ENCODE assay signal across 19 cellular contexts in genomic region chr10:132975976-132976682, GRCh38. TPM values are rescaled to one million over a fixed set of nuclear protein-coding genes. Genes with fewer than 3 reads are reported as not detected.
A peak's percentile ranks its signal among the peaks of the same experiment; 100 is the strongest.
DNase-seq lines count a peak whose midpoint lies in the region; ATAC-seq, FAIRE-seq and TF ChIP-seq lines count a peak whose summit lies in the region.
"Had no signal": no experiment of that assay in that cellular context is flagged by ENCODE, and none has a peak within 500 bp of the region (broad histone marks: within the 10 kb centered on the region; RNA-seq: fewer than 3 reads in every experiment).

No MANE protein-coding gene starts in this region.

- peaks cover 0 to 55% (median 13%) of the 10 kb centered on the region in 11 experiments; a peak in 12 of 22 replicates for H4K20me1 ChIP-seq in BLaER1 treated with 17β-estradiol and CSF1 and Interleukin-3, amounts not matched to agents 10 nM and 100 nM
- H4K20me1 ChIP-seq in astrocyte (ENCODE audit: insufficient read depth, low read length) (no peaks in the 10 kb centered on the region), HepG2 (ENCODE audit: insufficient read depth, low read length) (0 out of 2 replicates have a peak, but pooled peaks cover 5% of the 10 kb centered on the region)

- no peaks in the 10 kb centered on the region for H3K36me3 Mint-ChIP-seq in astrocyte (ENCODE audit: low read depth, unreplicated experiment)
- H3K36me3 Mint-ChIP-seq: CD8-positive, alpha-beta T cell had no signal

- intact Hi-C loops in HepG2 (cut with micrococcal nuclease; ENCODE audit: unreplicated experiment) (no loop called here), sigmoid colon (cut with DNase I) (no loop called here)

- no peaks in the 10 kb centered on the region for H3K79me2 ChIP-seq in astrocyte (ENCODE audit: insufficient read depth, low read length)
- no peaks in the 10 kb centered on the region for H3K79me2 ChIP-seq in HepG2 (ENCODE audit: insufficient read depth, low read length)

- H3K4me1 Mint-ChIP-seq in astrocyte (ENCODE audit: low read depth, unreplicated experiment) = peaks cover 3% of the 10 kb centered on the region
- H3K4me1 Mint-ChIP-seq: B cell had no signal

- peak; percentile 29 for FAIRE-seq in astrocyte (lab: Jason Lieb, UNC)
- FAIRE-seq in HepG2 (lab: Jason Lieb, UNC) = no peak
- FAIRE-seq: D721Med, K562 had no signal

- no peak for TF ChIP-seq RAD21 in HepG2 (CRISPR knock-in tag; IDR thresholded peaks at IDR 0.05)

- H2AFZ ChIP-seq in astrocyte (ENCODE audit: low read depth, low read length) (no peak overlapping the region), HepG2 (ENCODE audit: low read length) (no peak overlapping the region)

- H3K36me3 ChIP-seq in BLaER1 treated with 17β-estradiol and CSF1 and Interleukin-3, amounts not matched to agents 10 nM and 100 nM = no peaks in the 10 kb centered on the region
- no peaks in the 10 kb centered on the region for H3K36me3 ChIP-seq in astrocyte (ENCODE audit: insufficient read depth, low read length)
- no peaks in the 10 kb centered on the region for H3K36me3 ChIP-seq in HepG2 (replicated peaks in 1 of 2; ENCODE audit: control insufficient read depth in 1 of 2, insufficient read depth in 2 of 2, low read length in 2 of 2)
- H3K36me3 ChIP-seq in sigmoid colon = no peaks in the 10 kb centered on the region
- H3K36me3 ChIP-seq: HAP-1 had no signal

- peaks cover 21 to 46% (median 43%) of the 10 kb centered on the region in 10 experiments for H3K4me1 ChIP-seq in BLaER1 treated with 17β-estradiol and CSF1 and Interleukin-3, amounts not matched to agents 10 nM and 100 nM
- no peaks in the 10 kb centered on the region for H3K4me1 ChIP-seq in astrocyte (ENCODE audit: insufficient read depth, low read length)
- no peaks in the 10 kb centered on the region for H3K4me1 ChIP-seq in HepG2 (ENCODE audit: insufficient read depth, low read length)
- no peaks in the 10 kb centered on the region for H3K4me1 ChIP-seq in sigmoid colon
- H3K4me1 ChIP-seq: HAP-1 had no signal

- no TSS peak for BruUV-seq in HepG2 (replicated peaks; lab: Mats Ljungman, UMichigan)

- H3K4me3 ChIP-seq in BLaER1 treated with 17β-estradiol and CSF1 and Interleukin-3, amounts not matched to agents 10 nM and 100 nM = peak overlapping the region in 1 of 10 experiments; percentile 30; a peak in 1 of 20 replicates
- no peak overlapping the region for H3K4me3 ChIP-seq in astrocyte (ENCODE audit: insufficient read depth, low read depth, low read length)
- H3K4me3 ChIP-seq in HepG2 (replicated peaks in 1 of 3; ENCODE audit: insufficient read depth in 1 of 3, low read depth in 2 of 3, low read length in 3 of 3) = no peak overlapping the region
- H3K4me3 ChIP-seq in sigmoid colon = no peak overlapping the region
- H3K4me3 ChIP-seq: HAP-1, K562 had no signal

- H3K27ac ChIP-seq in BLaER1 treated with 17β-estradiol and CSF1 and Interleukin-3, amounts not matched to agents 10 nM and 100 nM = no peak overlapping the region
- H3K27ac ChIP-seq in astrocyte (ENCODE audit: low read depth, low read length) = no peak overlapping the region
- H3K27ac ChIP-seq in HepG2 (ENCODE audit: extremely low read length, insufficient read depth, low read length) = no peak overlapping the region
- no peak overlapping the region for H3K27ac ChIP-seq in sigmoid colon

- H3K4me3 Mint-ChIP-seq in astrocyte (ENCODE audit: unreplicated experiment) = no peak overlapping the region
- H3K4me3 Mint-ChIP-seq: B cell; CD8-positive, alpha-beta T cell had no signal

- DNase-seq in astrocyte (ENCODE audit: low read depth) = no peak
- DNase-seq in HepG2 (ENCODE audit: low spot score) = no peak
- peak; percentile 49 for DNase-seq in sigmoid colon
- no peak for DNase-seq in NCI-H748 treated with DMSO at 0.1 percent for 48 hours (lab: John Stamatoyannopoulos, UW)
- DNase-seq: ACHN; CD8-positive, alpha-beta T cell; DMS79 treated with DMSO at 0.1 percent for 48 hours; MV-4-11; NCI-H1417; NCI-H187 treated with DMSO at 0.1 percent for 48 hours; NCI-H345; NCI-H526 had no signal

- H3K4me2 ChIP-seq in BLaER1 treated with 17β-estradiol and CSF1 and Interleukin-3, amounts not matched to agents 10 nM and 100 nM = peak overlapping the region; percentile 48 to 90 (median 84)
- H3K4me2 ChIP-seq in astrocyte (ENCODE audit: low read length) = no peak overlapping the region
- no peak overlapping the region for H3K4me2 ChIP-seq in HepG2 (ENCODE audit: low read depth, low read length)

- CTCF ChIA-PET in HepG2 (lab: Yijun Ruan, JAX; ENCODE audit: low intra/inter-chr PET ratio, low total read pairs) = no interaction called here

- in situ Hi-C loops in HepG2 (cut with HindIII; ENCODE audit: extremely low pct_ligation_motif_present, low pct_unique_long_range_greater_than_20kb) = no loop called here

- H3K27ac Mint-ChIP-seq in astrocyte (ENCODE audit: unreplicated experiment) = no peak overlapping the region
- H3K27ac Mint-ChIP-seq: B cell; CD8-positive, alpha-beta T cell had no signal

- peak overlapping the region in 2 of 11 experiments; percentile 30 to 39; a peak in 1 of 22 replicates for H3K9ac ChIP-seq in BLaER1 treated with 17β-estradiol and CSF1 and Interleukin-3, amounts not matched to agents 10 nM and 100 nM
- H3K9ac ChIP-seq in astrocyte (ENCODE audit: low read length) (no peak overlapping the region), HepG2 (ENCODE audit: insufficient read depth, low read depth, low read length) (no peak overlapping the region)

- peaks cover 73% of the 10 kb centered on the region for H3K27me3 Mint-ChIP-seq in astrocyte (ENCODE audit: low read depth, unreplicated experiment)

- POLR2A ChIA-PET in HepG2 (lab: Yijun Ruan, JAX) = no interaction called here

- ATAC-seq in HepG2 (no peak), GM18861 (IDR thresholded peaks at IDR 0.05; ENCODE audit: unreplicated experiment) (no peak), GM18502 (IDR thresholded peaks at IDR 0.05; ENCODE audit: poor library complexity, unreplicated experiment) (no peak)
- ATAC-seq: CD8-positive, alpha-beta T cell; K562 had no signal

- TF ChIP-seq POLR2A in HepG2 (IDR thresholded peaks at IDR 0.05; ENCODE audit: insufficient read depth in 1 of 2, low read depth in 2 of 2, low read length in 2 of 2) = no peak
- TF ChIP-seq POLR2A in sigmoid colon (IDR thresholded peaks at IDR 0.05) = no peak

- TF ChIP-seq CTCF in astrocyte (IDR thresholded peaks at IDR 0.05; ENCODE audit: insufficient read depth, low read depth, low read length) (no peak), HepG2 (CRISPR knock-in tag; IDR thresholded peaks at IDR 0.05) (no peak), sigmoid colon (IDR thresholded peaks at IDR 0.05) (no peak)

- no peaks in the 10 kb centered on the region for H3K9me3 Mint-ChIP-seq in astrocyte (ENCODE audit: unreplicated experiment)
- H3K9me3 Mint-ChIP-seq: CD8-positive, alpha-beta T cell had no signal

- H3K9me3 ChIP-seq in BLaER1 treated with 17β-estradiol and CSF1 and Interleukin-3, amounts not matched to agents 10 nM and 100 nM (replicated peaks in 1 of 11) = peaks cover 0 to under 1% (median 0%) of the 10 kb centered on the region in 11 experiments; a peak in 4 of 22 replicates
- no peaks in the 10 kb centered on the region for H3K9me3 ChIP-seq in astrocyte (ENCODE audit: insufficient read depth, low read depth, low read length)
- no peaks in the 10 kb centered on the region for H3K9me3 ChIP-seq in HepG2 (ENCODE audit: low read length)
- no peaks in the 10 kb centered on the region for H3K9me3 ChIP-seq in sigmoid colon
- H3K9me3 ChIP-seq: HAP-1 had no signal

- WGBS in HepG2 (ENCODE audit: low lambda C conversion rate) = 9% methylated on average over 17 of the region's 22 CpGs
- 69 to 79% methylated on average over 22 of the region's 22 CpGs for WGBS in sigmoid colon, 2 donors

- no peak for TF ChIP-seq EP300 in HepG2 (IDR thresholded peaks at IDR 0.05; ENCODE audit: low read depth in 2 of 2, low read length in 2 of 2)
- no peak for TF ChIP-seq EP300 in HepG2 (CRISPR knock-in tag; IDR thresholded peaks at IDR 0.05; ENCODE audit: borderline replicate concordance)
- TF ChIP-seq EP300 in sigmoid colon (IDR thresholded peaks at IDR 0.05) = no peak

- H3K27me3 ChIP-seq in BLaER1 treated with 17β-estradiol and CSF1 and Interleukin-3, amounts not matched to agents 10 nM and 100 nM = peaks cover 8 to 51% (median 36%) of the 10 kb centered on the region in 11 experiments; a peak in 20 of 22 replicates
- no peaks in the 10 kb centered on the region for H3K27me3 ChIP-seq in astrocyte (ENCODE audit: insufficient read depth, low read length)
- peaks cover 35 to 83% of the 10 kb centered on the region in 2 experiments for H3K27me3 ChIP-seq in HepG2 (ENCODE audit: control insufficient read depth in 1 of 2, insufficient read depth in 2 of 2, low read length in 2 of 2)
- peaks cover 3 to 53% (median 31%) of the 10 kb centered on the region in 3 donors for H3K27me3 ChIP-seq in sigmoid colon

TF ChIP-seq in HepG2, 621 proteins besides CTCF, POLR2A, EP300 and RAD21 (continues in another document):
- TF ChIP-seq ZNF678 (CRISPR knock-in tag; IDR thresholded peaks at IDR 0.05) = no peak

RNA-seq across cellular contexts. Expression of gene CFAP46, which starts 33.8 kb away (rescaled TPM):
- total RNA-seq in astrocyte = 1.3 and 1.5 TPM in 2 replicates
- 0.74 and 0.84 TPM in 2 replicates for total RNA-seq in HepG2 (2016; rRNA removed; fragmentation: Illumina TruSeq; extraction: Trizol)
- total RNA-seq in HepG2 (2016; cell fraction: cytosol; rRNA removed; fragmentation: Illumina TruSeq; extraction: Trizol; ENCODE audit: low read depth) = not detected in 2 replicates
- total RNA-seq in HepG2 (2016; cell fraction: insoluble cytoplasmic fraction; rRNA removed; fragmentation: Illumina TruSeq; extraction: Trizol) = 0.87 and 1.1 TPM in 2 replicates
- total RNA-seq in HepG2 (2016; cell fraction: membrane; rRNA removed; fragmentation: Illumina TruSeq; extraction: Trizol) = 0.21 and 0.34 TPM in 2 replicates
- 0.53 and 1.3 TPM in 2 replicates for total RNA-seq in HepG2 (2016; cell fraction: nucleus; rRNA removed; fragmentation: Illumina TruSeq; extraction: Trizol)
- polyA plus RNA-seq in HepG2 (2011; rRNA removed) = 0.10 and 0.24 TPM in 2 replicates
- 0.13 and 0.19 TPM in 2 replicates for polyA plus RNA-seq in HepG2 (2011; cell fraction: cytosol; rRNA removed)
- polyA plus RNA-seq in HepG2 (2011; cell fraction: nucleus; rRNA removed) = 0.05 and 0.27 TPM in 2 replicates
- polyA plus RNA-seq in HepG2 (2012) = 0.12 and 0.16 TPM in 2 replicates
- 0.18 and 0.26 TPM in 2 replicates for polyA plus RNA-seq in HepG2 (2016; cell fraction: cytosol; fragmentation: Illumina TruSeq; extraction: Trizol; ENCODE audit: low read depth)
- polyA plus RNA-seq in HepG2 (2016; cell fraction: insoluble cytoplasmic fraction; fragmentation: Illumina TruSeq; extraction: Trizol; ENCODE audit: low read depth) = 0.86 and 1.2 TPM in 2 replicates
- 0.33 and 0.34 TPM in 2 replicates for polyA plus RNA-seq in HepG2 (2016; cell fraction: membrane; fragmentation: Illumina TruSeq; extraction: Trizol; ENCODE audit: low read depth)
- polyA plus RNA-seq in HepG2 (2016; cell fraction: nucleus; fragmentation: Illumina TruSeq; extraction: Trizol; ENCODE audit: insufficient read depth, low read depth) = 0.60 and 0.65 TPM in 2 replicates
- polyA minus RNA-seq in HepG2 (2011; rRNA and poly(A)+ RNA removed; ENCODE audit: low replicate concordance) = 0.06 TPM in 1 of 2 replicates, not detected in the other
- polyA minus RNA-seq in HepG2 (2011; cell fraction: cytosol; rRNA and poly(A)+ RNA removed) = not detected in 2 replicates
- 0.26 TPM in 1 of 2 replicates, not detected in the other for polyA minus RNA-seq in HepG2 (2011; cell fraction: nucleus; rRNA and poly(A)+ RNA removed)
- 1 to 10 TPM in 1 of 4 donors, under 1 TPM in 2, not detected in 1; 0.36 to 1.7 (median 0.41) TPM for total RNA-seq in sigmoid colon
- polyA plus RNA-seq in sigmoid colon = under 1 TPM in 1 of 3 donors, not detected in 2; 0.10 TPM
- total RNA-seq: B cell; CD8-positive, alpha-beta T cell; K562 had no signal
- polyA plus RNA-seq: K562 had no signal

Comparison
In these comparisons a context has a peak if more than half of its experiments do, and no peak if none do; other contexts are left out.
1. H3K4me2 ChIP-seq: peak in BLaER1 treated with 17β-estradiol and CSF1 and Interleukin-3, amounts not matched to agents 10 nM and 100 nM (11 of 11); none in astrocyte (single experiment) and HepG2 (single experiment).